Comparison of ENCODE assay signal across 8 cellular contexts in genomic region chr14:69636051-69636639, GRCh38. TPM values are rescaled to one million over a fixed set of nuclear protein-coding genes. Genes with fewer than 3 reads are reported as not detected.
DNase-seq lines count a peak whose midpoint lies in the region; ATAC-seq lines count a peak whose summit lies in the region.

No MANE protein-coding gene starts in this region.

- peak overlapping the region; percentile 75 for H3K4me3 Mint-ChIP-seq in activated naive CD8-positive, alpha-beta T cell
- peak overlapping the region; percentile 49 to 81 (median 71) for H3K4me3 Mint-ChIP-seq in naive thymus-derived CD4-positive, alpha-beta T cell

- peak; percentile 68 for DNase-seq in activated naive CD4-positive, alpha-beta T cell treated with Interleukin-2 at 50 U/mL for 16 hours
- no peak for DNase-seq in activated naive CD4-positive, alpha-beta T cell (lab: John Stamatoyannopoulos, UW)
- peak in 2 of 9 donors; percentile 13 to 55 for DNase-seq in naive thymus-derived CD4-positive, alpha-beta T cell
- DNase-seq in aorta, result no peak
- no peak for DNase-seq in inferior parietal cortex (ENCODE audit: extremely low spot score)
- no peak for DNase-seq in superior temporal gyrus (ENCODE audit: extremely low spot score)
- no peak for DNase-seq in SHP77 (lab: John Stamatoyannopoulos, UW)

- H3K27me3 ChIP-seq in naive thymus-derived CD4-positive, alpha-beta T cell (ENCODE audit: control insufficient read depth in 2 of 2, insufficient read depth in 2 of 2, low read length in 2 of 2), result no peaks in the 10 kb centered on the region
- H3K27me3 ChIP-seq in aorta (ENCODE audit: control insufficient read depth in 1 of 2, insufficient read depth in 2 of 2, low read length in 1 of 2), result no peaks in the 10 kb centered on the region

- CTCF ChIA-PET in naive thymus-derived CD4-positive, alpha-beta T cell (lab: Charles Lee), result interaction anchor here (0.9 kb wide), 1 partner anchor 73 kb away, joined by 3 read pairs; no protein-coding TSS in a partner anchor

- H3K4me1 ChIP-seq in naive thymus-derived CD4-positive, alpha-beta T cell (ENCODE audit: control insufficient read depth in 2 of 2, insufficient read depth in 2 of 2, low read length in 2 of 2), result peaks cover 45 to 68% of the 10 kb centered on the region in 2 donors
- H3K4me1 ChIP-seq in aorta (ENCODE audit: control insufficient read depth in 1 of 2, insufficient read depth in 2 of 2, low read length in 2 of 2), result peaks cover 4 to 29% of the 10 kb centered on the region in 2 donors

- POLR2A ChIA-PET in naive thymus-derived CD4-positive, alpha-beta T cell (lab: Charles Lee), result interaction anchor here (0.6 to 2.8 kb wide), 13 partner anchors 9 to 949 kb away, joined by 3 to 16 read pairs (median 5); partner anchors contain the start of genes SRSF5 and SUSD6

- no peaks in the 10 kb centered on the region for H3K27me3 Mint-ChIP-seq in activated naive CD8-positive, alpha-beta T cell
- H3K27me3 Mint-ChIP-seq in naive thymus-derived CD4-positive, alpha-beta T cell, result no peaks in the 10 kb centered on the region

- no peaks in the 10 kb centered on the region for H3K36me3 ChIP-seq in naive thymus-derived CD4-positive, alpha-beta T cell (ENCODE audit: control insufficient read depth in 2 of 3, insufficient read depth in 3 of 3, low read length in 3 of 3)
- no peaks in the 10 kb centered on the region for H3K36me3 ChIP-seq in aorta (ENCODE audit: control insufficient read depth in 1 of 2, insufficient read depth in 2 of 2, low read length in 1 of 2)

- peak overlapping the region; percentile 97 for H3K27ac Mint-ChIP-seq in activated naive CD8-positive, alpha-beta T cell
- peak overlapping the region; percentile 58 to 95 (median 85) for H3K27ac Mint-ChIP-seq in naive thymus-derived CD4-positive, alpha-beta T cell

- peaks cover 7% of the 10 kb centered on the region for H3K36me3 Mint-ChIP-seq in activated naive CD8-positive, alpha-beta T cell
- H3K36me3 Mint-ChIP-seq in naive thymus-derived CD4-positive, alpha-beta T cell, result peaks cover 2 to 19% (median 4%) of the 10 kb centered on the region in 5 donors

- 34 to 41% methylated on average over 4 of the region's 4 CpGs for WGBS in aorta, 2 donors

- intact Hi-C loops in naive thymus-derived CD4-positive, alpha-beta T cell (cut with micrococcal nuclease), result loop anchor here (1.0 to 5.0 kb wide), 4 partner anchors 12 to 34 kb away; no protein-coding TSS in a partner anchor
- intact Hi-C loops in aorta (cut with DNase I), result no loop called here

- no peaks in the 10 kb centered on the region for H3K9me3 Mint-ChIP-seq in activated naive CD8-positive, alpha-beta T cell (ENCODE audit: low read depth)
- H3K9me3 Mint-ChIP-seq in naive thymus-derived CD4-positive, alpha-beta T cell, result peaks cover 0 to 6% (median 3%) of the 10 kb centered on the region in 11 donors

- peak; percentile 35 for ATAC-seq in naive thymus-derived CD4-positive, alpha-beta T cell
- ATAC-seq in aorta (ENCODE audit: low FRiP score), result no peak

- H3K4me3 ChIP-seq in naive thymus-derived CD4-positive, alpha-beta T cell (ENCODE audit: low read length), result peak overlapping the region; percentile 7
- no peak overlapping the region for H3K4me3 ChIP-seq in aorta (ENCODE audit: low read length in 2 of 2)

- peaks cover 87% of the 10 kb centered on the region for H3K4me1 Mint-ChIP-seq in activated naive CD8-positive, alpha-beta T cell (ENCODE audit: low read depth)
- peaks cover 75 to 95% (median 85%) of the 10 kb centered on the region in 7 donors for H3K4me1 Mint-ChIP-seq in naive thymus-derived CD4-positive, alpha-beta T cell

- H3K27ac ChIP-seq in naive thymus-derived CD4-positive, alpha-beta T cell (ENCODE audit: low read depth, low read length), result peak overlapping the region; percentile 57
- H3K27ac ChIP-seq in aorta (ENCODE audit: low read depth in 1 of 2, low read length in 2 of 2), result peak overlapping the region; percentile 44 to 49

- H3K9me3 ChIP-seq in naive thymus-derived CD4-positive, alpha-beta T cell (ENCODE audit: control insufficient read depth in 2 of 3, low read length in 3 of 3), result no peaks in the 10 kb centered on the region
- H3K9me3 ChIP-seq in aorta (ENCODE audit: control insufficient read depth, low read length), result no peaks in the 10 kb centered on the region

RNA-seq across cellular contexts. Expression of gene SUSD6, which starts 24.7 kb away (rescaled TPM):
- total RNA-seq in naive thymus-derived CD4-positive, alpha-beta T cell, result 10 to 100 TPM; 42.9 to 90.8 (median 65.0) TPM
- 1 to 10 TPM; 4.3 to 6.3 TPM for polyA plus RNA-seq in naive thymus-derived CD4-positive, alpha-beta T cell
- total RNA-seq in aorta, result 10 to 100 TPM; 51.3 to 59.9 TPM
- polyA plus RNA-seq in aorta, result 10 to 100 TPM in 1 of 2 donors, 1 to 10 TPM in 1; 7.4 to 16.1 TPM

Comparison
In these comparisons a context has a peak if more than half of its experiments do, and no peak if none do; other contexts are left out.
1. intact Hi-C loops: an anchor here in naive thymus-derived CD4-positive, alpha-beta T cell (1.0 to 5.0 kb wide); none called in aorta.